ENCODE assay signal across 13 cellular contexts in the genomic region with DNA sequence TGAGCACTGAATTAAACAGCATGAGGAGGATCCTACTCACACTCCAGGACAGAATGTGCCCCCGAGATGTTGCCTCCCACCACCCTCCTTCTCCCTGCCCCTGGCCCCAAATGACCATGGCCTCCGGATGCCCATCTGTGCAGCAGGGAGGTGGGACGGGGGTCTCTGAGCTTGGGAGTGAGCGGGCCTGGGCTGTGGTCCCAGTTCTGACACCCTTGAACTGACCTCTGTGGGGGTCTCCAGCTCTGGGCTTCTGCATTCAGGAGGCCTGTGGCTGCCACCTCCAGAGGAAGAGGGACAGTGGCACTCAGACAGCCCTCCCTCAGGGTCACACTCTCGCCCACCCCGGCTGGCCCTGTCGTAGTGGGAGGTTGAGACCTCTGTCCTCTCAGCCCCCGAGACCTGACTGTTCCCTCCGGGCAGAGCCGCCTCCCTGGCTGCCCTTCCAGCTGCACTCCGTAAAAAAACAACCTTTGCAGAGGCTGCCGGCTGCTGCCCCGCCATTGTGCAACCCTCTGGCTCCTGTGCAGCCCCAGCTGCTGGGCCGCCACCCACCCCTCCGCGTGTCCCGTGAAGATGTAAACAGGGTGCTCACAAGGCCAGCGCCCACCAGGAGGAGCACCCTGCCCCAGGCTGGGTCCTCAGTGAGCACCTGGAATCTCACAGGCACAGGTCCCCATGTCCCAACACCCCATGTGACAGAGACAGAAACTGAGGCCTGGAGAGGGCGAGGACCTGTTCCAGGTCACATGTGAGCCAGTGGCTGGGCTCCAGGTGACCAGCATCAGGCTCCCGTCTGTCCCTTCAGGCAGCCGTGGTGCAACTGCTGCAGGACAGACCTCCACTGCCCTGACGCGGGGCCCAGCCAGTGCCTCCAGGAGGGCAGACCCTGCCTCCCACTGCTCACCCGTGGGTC. TPM values are rescaled to one million over a fixed set of nuclear protein-coding genes. Genes with fewer than 3 reads are reported as not detected.
DNase-seq lines count a peak whose midpoint lies in the region; ATAC-seq and TF ChIP-seq lines count a peak whose summit lies in the region.
"Had no signal": no experiment of that assay in that cellular context is flagged by ENCODE, and none has a peak within 500 bp of the region (broad histone marks: within the 10 kb centered on the region; RNA-seq: fewer than 3 reads in every experiment).

No MANE protein-coding gene starts in this region.

- peak overlapping the region in 3 of 4 donors; percentile 15 to 57 (median 18) for H3K27ac ChIP-seq in sigmoid colon
- H3K27ac ChIP-seq: C4-2B had no signal

- peaks cover 0 to 31% (median 29%) of the 10 kb centered on the region in 4 donors for H3K4me1 ChIP-seq in sigmoid colon

- H3K9me3 Mint-ChIP-seq in CD14-positive monocyte (peaks cover 0 to 7% (median 0%) of the 10 kb centered on the region in 7 donors), chondrocyte (ENCODE audit: low read depth) (peaks cover 18% of the 10 kb centered on the region)

- TF ChIP-seq POLR2A in sigmoid colon (IDR thresholded peaks at IDR 0.05), result no peak

- H3K27me3 ChIP-seq in sigmoid colon, result no peaks in the 10 kb centered on the region
- no peaks in the 10 kb centered on the region for H3K27me3 ChIP-seq in MG63

- no peak for TF ChIP-seq EP300 in sigmoid colon (IDR thresholded peaks at IDR 0.05)

- ATAC-seq in left ventricle myocardium superior, result peak; percentile 74
- ATAC-seq: left colon had no signal

- H3K27me3 Mint-ChIP-seq in CD14-positive monocyte (ENCODE audit: low read depth in 3 of 3) (peaks cover 0 to 5% (median 3%) of the 10 kb centered on the region in 3 donors), chondrocyte (ENCODE audit: low read depth) (peaks cover 7% of the 10 kb centered on the region)

- peaks cover 0 to 5% (median 0%) of the 10 kb centered on the region in 4 donors for H3K9me3 ChIP-seq in sigmoid colon
- 0 out of 2 replicates have a peak, but pooled peaks cover 2% of the 10 kb centered on the region for H3K9me3 ChIP-seq in MG63

- H3K4me3 ChIP-seq in sigmoid colon, result no peak overlapping the region
- H3K4me3 ChIP-seq in MG63, result no peak overlapping the region

- no peaks in the 10 kb centered on the region for H3K36me3 ChIP-seq in sigmoid colon
- no peaks in the 10 kb centered on the region for H3K36me3 ChIP-seq in MG63

- H3K36me3 Mint-ChIP-seq in CD14-positive monocyte (no peaks in the 10 kb centered on the region), chondrocyte (ENCODE audit: low read depth) (peaks cover 2% of the 10 kb centered on the region)

- 51 to 71% methylated on average over 24 of the region's 24 CpGs for WGBS in sigmoid colon, 2 donors

- H3K4me1 Mint-ChIP-seq in CD14-positive monocyte, result no peaks in the 10 kb centered on the region
- peaks cover 11% of the 10 kb centered on the region for H3K4me1 Mint-ChIP-seq in chondrocyte (ENCODE audit: low read depth)

- H3K27ac Mint-ChIP-seq in CD14-positive monocyte (no peak overlapping the region), chondrocyte (ENCODE audit: unreplicated experiment) (no peak overlapping the region)

- DNase-seq in CD14-positive monocyte (ENCODE audit: low spot score) (peak; percentile 44), chondrocyte (ENCODE audit: low spot score) (peak; percentile 81), left ventricle myocardium superior (peak; percentile 85), sigmoid colon (peak; percentile 90), MG63 (no peak), NCI-H128 (lab: John Stamatoyannopoulos, UW; ENCODE audit: unreplicated experiment) (no peak)
- DNase-seq in stimulated activated CD4-positive, alpha-beta T cell treated with anti-CD3 and anti-CD28 coated beads, Interleukin-15, amount 100 ng/mL, for 24 hours, result no peak
- no peak for DNase-seq in activated CD4-positive, alpha-beta T cell treated with anti-CD3 and anti-CD28 coated beads, Interleukin-2, amount 50 U/mL, for 1 hour
- DNase-seq: Karpas-422, NCI-H2029 had no signal

- H3K4me3 Mint-ChIP-seq in CD14-positive monocyte, result no peak overlapping the region
- no peak overlapping the region for H3K4me3 Mint-ChIP-seq in chondrocyte (ENCODE audit: unreplicated experiment)

- intact Hi-C loops in CD14-positive monocyte (cut with micrococcal nuclease) (no loop called here), left ventricle myocardium superior (cut with micrococcal nuclease) (no loop called here), sigmoid colon (cut with DNase I) (no loop called here)

- TF ChIP-seq CTCF in CD14-positive monocyte (IDR thresholded peaks at IDR 0.05) (no peak), chondrocyte (IDR thresholded peaks at IDR 0.05) (no peak), sigmoid colon (IDR thresholded peaks at IDR 0.05) (peak in 3 of 4 experiments; percentile 7 to 18 (median 13))

RNA-seq across cellular contexts. Expression of gene HTRA3, which starts 39.6 kb away (rescaled TPM):
- polyA plus RNA-seq in CD14-positive monocyte (not detected), sigmoid colon (1 to 10 TPM; 1.2 to 5.0 (median 3.6) TPM)
- total RNA-seq in chondrocyte (0.68 to 4.8 TPM (median 3.5 TPM) in 3 replicates), left ventricle myocardium superior (95.6 TPM), sigmoid colon (10 to 100 TPM; 14.5 to 49.6 (median 32.1) TPM)
- total RNA-seq in MG63 (2014; rRNA removed; shearing (Covaris generic); ENCODE audit: low replicate concordance), result 0.15 and 1.3 TPM in 2 replicates
- total RNA-seq: SK-MEL-5 had no signal

Comparison
In these comparisons a context has a peak if more than half of its experiments do, and no peak if none do; other contexts are left out.
1. DNase-seq: peak in CD14-positive monocyte (single experiment), chondrocyte (single experiment), left ventricle myocardium superior (single experiment) and sigmoid colon (single experiment); none in stimulated activated CD4-positive, alpha-beta T cell treated with anti-CD3 and anti-CD28 coated beads, Interleukin-15, amount 100 ng/mL, for 24 hours (single experiment), MG63 (single experiment), NCI-H128 (single experiment) and activated CD4-positive, alpha-beta T cell treated with anti-CD3 and anti-CD28 coated beads, Interleukin-2, amount 50 U/mL, for 1 hour (single experiment).
2. CTCF ChIP-seq: peak in sigmoid colon (3 of 4); none in CD14-positive monocyte (single experiment) and chondrocyte (single experiment).